25 cellular contexts compared by ENCODE assay signal in the genomic region with DNA sequence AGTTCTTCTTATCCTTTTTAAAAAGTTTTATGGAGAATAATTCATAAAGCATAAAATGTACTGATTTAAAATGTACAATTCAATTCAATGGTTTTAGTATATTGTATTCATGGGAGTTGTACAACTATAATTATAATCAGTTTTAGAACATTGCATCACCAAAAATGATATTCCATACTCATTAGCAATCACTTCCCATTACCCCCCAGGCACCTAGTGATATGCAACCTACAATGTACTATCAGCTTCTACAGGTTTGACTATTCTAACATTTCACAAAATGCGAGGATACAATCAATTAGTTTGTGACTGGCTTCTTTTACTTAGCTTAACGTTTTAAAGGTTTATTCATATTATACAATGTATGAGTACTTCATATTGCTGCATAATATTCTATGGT.
"Had no signal": no experiment of that assay in that cellular context is flagged by ENCODE, and none has a peak within 500 bp of the region (broad histone marks: within the 10 kb centered on the region; RNA-seq: fewer than 3 reads in every experiment).

No MANE protein-coding gene starts in this region.

- H3K9ac ChIP-seq: KMS-11 had no signal

- H3K4me2 ChIP-seq: KMS-11 had no signal

- H3K27me3 Mint-ChIP-seq: activated naive CD8-positive, alpha-beta T cell; T-helper 17 cell had no signal

- H3K9me3 Mint-ChIP-seq: activated naive CD4-positive, alpha-beta T cell treated with anti-CD3 and anti-CD28 coated beads for 36 hours; activated T-cell treated with anti-CD3 and anti-CD28 coated beads, Interleukin-2, amount 50 U/mL, for 4 hours had no signal

- H3K4me3 Mint-ChIP-seq: activated naive CD4-positive, alpha-beta T cell treated with anti-CD3 and anti-CD28 coated beads for 36 hours; activated naive CD8-positive, alpha-beta T cell; activated T-cell treated with anti-CD3 and anti-CD28 coated beads, Interleukin-2, amount 50 U/mL, for 4 hours; T-helper 17 cell; WTC11 had no signal

- DNase-seq: activated CD4-positive, alpha-beta T cell treated with anti-CD3 and anti-CD28 coated beads for 48 hours; activated CD4-positive, alpha-beta T cell treated with anti-CD3 and anti-CD28 coated beads, Interleukin-2, amount 50 U/mL, for 48 hours; activated CD4-positive, CD25-positive, alpha-beta regulatory T cell treated with anti-CD3 and anti-CD28 coated beads, Interleukin-2, amount 50 U/mL, for 72 hours; activated gamma-delta T cell; activated naive CD4-positive, alpha-beta T cell treated with anti-CD3 and anti-CD28 coated beads for 36 hours; activated T-cell treated with anti-CD3 and anti-CD28 coated beads, Interleukin-2, amount 50 U/mL, for 4 hours; amygdala; caudate nucleus; MV-4-11; NCI-H1092 treated with DMSO at 0.1 percent for 48 hours; NCI-H1417 treated with DMSO at 0.1 percent for 48 hours; NCI-H1694; NCI-H2029; NCI-H2107; NCI-H345; NCI-H510A treated with DMSO at 0.1 percent for 48 hours; Peyer's patch; SHP77 treated with DMSO at 0.1 percent for 48 hours; T-helper 17 cell; T-helper 9 cell had no signal

- ATAC-seq: activated T-cell treated with anti-CD3 and anti-CD28 coated beads, Interleukin-2, amount 50 U/mL, for 4 hours; T-helper 17 cell; WTC11 had no signal

- H3K4me1 ChIP-seq: Peyer's patch had no signal

- H3K27me3 ChIP-seq: MG63, Peyer's patch had no signal

- H3K4me1 Mint-ChIP-seq: T-helper 17 cell, WTC11 had no signal

- H3K27ac Mint-ChIP-seq: activated naive CD4-positive, alpha-beta T cell treated with anti-CD3 and anti-CD28 coated beads for 36 hours; activated naive CD8-positive, alpha-beta T cell; T-helper 17 cell; WTC11 had no signal

- H3K9me3 ChIP-seq: Peyer's patch had no signal

- H3K4me3 ChIP-seq: MG63, Peyer's patch had no signal

- H3K36me3 ChIP-seq: MG63, Peyer's patch had no signal

- H3K36me3 Mint-ChIP-seq: activated naive CD8-positive, alpha-beta T cell; WTC11 had no signal

- H3K27ac ChIP-seq: KMS-11, Peyer's patch, RWPE1 had no signal
